18 cellular contexts compared by ENCODE assay signal in the genomic region with DNA sequence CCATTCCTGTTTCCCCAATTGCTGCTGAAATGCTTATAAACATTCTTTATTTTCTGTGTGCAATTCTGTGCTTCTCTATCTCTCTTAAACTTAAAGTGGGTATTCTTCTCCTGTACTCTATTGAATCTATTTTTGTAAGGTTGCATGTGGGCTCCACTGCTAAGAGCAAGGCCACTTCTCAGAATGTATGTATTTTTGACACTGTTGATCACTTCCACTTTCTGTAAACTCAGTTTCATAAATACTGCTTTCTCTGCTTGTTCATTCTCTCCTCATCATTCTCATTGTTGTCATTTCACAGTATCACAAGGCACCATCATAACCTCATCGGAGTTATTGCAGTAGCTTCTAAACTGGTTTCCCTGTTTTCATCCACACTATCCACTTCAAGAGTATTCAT.
DNase-seq lines count a peak whose midpoint lies in the region; ATAC-seq and TF ChIP-seq lines count a peak whose summit lies in the region.
"Had no signal": no experiment of that assay in that cellular context is flagged by ENCODE, and none has a peak within 500 bp of the region (broad histone marks: within the 10 kb centered on the region; RNA-seq: fewer than 3 reads in every experiment).

No MANE protein-coding gene starts in this region.

- no peak for TF ChIP-seq CTCF in endodermal cell (conservative IDR thresholded peaks at IDR 0.05)

- WGBS in endodermal cell (ENCODE audit: insufficient coverage in 1 of 2, insufficient read length in 1 of 2), 2 experiments: 91% methylated on average over 1 of the region's 1 CpG; no CpG with 5 or more reads in 1 of the 2 experiments

- H3K27ac ChIP-seq in endodermal cell (ENCODE audit: low read depth, low read length): no peak overlapping the region
- H3K27ac ChIP-seq: BLaER1 treated with 17β-estradiol and CSF1 and Interleukin-3, amounts not matched to agents 10 nM and 100 nM; SK-N-MC had no signal

- H3K9me3 ChIP-seq in endodermal cell (ENCODE audit: control insufficient read depth, low read length): no peaks in the 10 kb centered on the region
- H3K9me3 ChIP-seq: BLaER1 treated with 17β-estradiol and CSF1 and Interleukin-3, amounts not matched to agents 10 nM and 100 nM had no signal

- intact Hi-C loops in Right ventricle myocardium superior (cut with DNase I): no loop called here

- no peak overlapping the region for H3K9ac ChIP-seq in endodermal cell (ENCODE audit: extremely low read depth, low read length, poor library complexity, severe bottlenecking)
- H3K9ac ChIP-seq: BLaER1 treated with 17β-estradiol and CSF1 and Interleukin-3, amounts not matched to agents 10 nM and 100 nM had no signal

- peaks cover 8% of the 10 kb centered on the region for H3K27me3 Mint-ChIP-seq in endodermal cell (ENCODE audit: insufficient read depth)
- H3K27me3 Mint-ChIP-seq in activated CD8-positive, alpha-beta memory T cell treated with anti-CD3 and anti-CD28 coated beads, Interleukin-2, amount 10 ng/mL, durations not matched to agents 7 days and 5 days: no peaks in the 10 kb centered on the region

- no peak for DNase-seq in Right ventricle myocardium superior
- DNase-seq in endodermal cell: no peak
- DNase-seq in islet precursor cell: no peak
- no peak for DNase-seq in activated CD8-positive, alpha-beta memory T cell treated with anti-CD3 and anti-CD28 coated beads, Interleukin-2, amount 10 ng/mL, durations not matched to agents 7 days and 5 days
- DNase-seq: Calu3; CD8-positive, alpha-beta T cell; GF-D8; HFFc6; NCI-H1105; NCI-H2081 treated with DMSO at 0.1 percent for 48 hours; NK-92 treated with Interleukin-12 subunit alpha and Interleukin-12 subunit beta, amount 100 ng/mL, for 24 hours; OCI-M1; SHP77 had no signal

- no peaks in the 10 kb centered on the region for H3K9me3 Mint-ChIP-seq in endodermal cell
- peaks cover 7% of the 10 kb centered on the region for H3K9me3 Mint-ChIP-seq in activated CD8-positive, alpha-beta memory T cell treated with anti-CD3 and anti-CD28 coated beads, Interleukin-2, amount 10 ng/mL, durations not matched to agents 7 days and 5 days (ENCODE audit: low read depth)

- no peaks in the 10 kb centered on the region for H3K4me1 Mint-ChIP-seq in endodermal cell
- no peaks in the 10 kb centered on the region for H3K4me1 Mint-ChIP-seq in activated CD8-positive, alpha-beta memory T cell treated with anti-CD3 and anti-CD28 coated beads, Interleukin-2, amount 10 ng/mL, durations not matched to agents 7 days and 5 days

- no peaks in the 10 kb centered on the region for H3K4me1 ChIP-seq in endodermal cell (ENCODE audit: control insufficient read depth, insufficient read depth, low read length)
- H3K4me1 ChIP-seq: BLaER1 treated with 17β-estradiol and CSF1 and Interleukin-3, amounts not matched to agents 10 nM and 100 nM had no signal

- H3K4me3 Mint-ChIP-seq in endodermal cell: no peak overlapping the region
- H3K4me3 Mint-ChIP-seq in activated CD8-positive, alpha-beta memory T cell treated with anti-CD3 and anti-CD28 coated beads, Interleukin-2, amount 10 ng/mL, durations not matched to agents 7 days and 5 days: no peak overlapping the region
- H3K4me3 Mint-ChIP-seq: CD8-positive, alpha-beta T cell; HFFc6 had no signal

- no peaks in the 10 kb centered on the region for H3K36me3 ChIP-seq in endodermal cell (ENCODE audit: control insufficient read depth, insufficient read depth, low read length)
- H3K36me3 ChIP-seq: BLaER1 treated with 17β-estradiol and CSF1 and Interleukin-3, amounts not matched to agents 10 nM and 100 nM had no signal

- no peaks in the 10 kb centered on the region for H3K36me3 Mint-ChIP-seq in endodermal cell (ENCODE audit: low read depth)
- no peaks in the 10 kb centered on the region for H3K36me3 Mint-ChIP-seq in activated CD8-positive, alpha-beta memory T cell treated with anti-CD3 and anti-CD28 coated beads, Interleukin-2, amount 10 ng/mL, durations not matched to agents 7 days and 5 days
- H3K36me3 Mint-ChIP-seq: CD8-positive, alpha-beta T cell had no signal

- H3K27me3 ChIP-seq in endodermal cell (ENCODE audit: control insufficient read depth, insufficient read depth, low read length, poor library complexity, severe bottlenecking): peaks cover 31% of the 10 kb centered on the region
- H3K27me3 ChIP-seq: BLaER1 treated with 17β-estradiol and CSF1 and Interleukin-3, amounts not matched to agents 10 nM and 100 nM had no signal

- peak; percentile 59 for ATAC-seq in GM18870 (IDR thresholded peaks at IDR 0.05; ENCODE audit: unreplicated experiment)
- ATAC-seq in HG02623 (IDR thresholded peaks at IDR 0.05; ENCODE audit: unreplicated experiment): peak; percentile 58
- peak; percentile 53 for ATAC-seq in HG03439 (IDR thresholded peaks at IDR 0.05; ENCODE audit: unreplicated experiment)
- ATAC-seq in Right ventricle myocardium superior (ENCODE audit: poor library complexity): no peak
- no peak for ATAC-seq in activated CD8-positive, alpha-beta memory T cell treated with anti-CD3 and anti-CD28 coated beads, Interleukin-2, amount 10 ng/mL, durations not matched to agents 7 days and 5 days
- ATAC-seq: CD8-positive, alpha-beta T cell had no signal

- H3K27ac Mint-ChIP-seq in endodermal cell: no peak overlapping the region
- H3K27ac Mint-ChIP-seq in activated CD8-positive, alpha-beta memory T cell treated with anti-CD3 and anti-CD28 coated beads, Interleukin-2, amount 10 ng/mL, durations not matched to agents 7 days and 5 days: no peak overlapping the region
- H3K27ac Mint-ChIP-seq: CD8-positive, alpha-beta T cell; HFFc6 had no signal

- CTCF ChIA-PET in activated CD8-positive, alpha-beta memory T cell treated with anti-CD3 and anti-CD28 coated beads, Interleukin-2, amount 10 ng/mL, durations not matched to agents 7 days and 5 days (lab: Charles Lee): no interaction called here

- no peak overlapping the region for H3K4me3 ChIP-seq in endodermal cell (ENCODE audit: low read length)
- H3K4me3 ChIP-seq: BLaER1 treated with 17β-estradiol and CSF1 and Interleukin-3, amounts not matched to agents 10 nM and 100 nM; SK-N-MC had no signal

Comparison
In these comparisons a context has a peak if more than half of its experiments do, and no peak if none do; other contexts are left out.
1. ATAC-seq: peak in GM18870 (single experiment), HG02623 (single experiment) and HG03439 (single experiment); none in Right ventricle myocardium superior (single experiment) and activated CD8-positive, alpha-beta memory T cell treated with anti-CD3 and anti-CD28 coated beads, Interleukin-2, amount 10 ng/mL, durations not matched to agents 7 days and 5 days (single experiment).